In genomic region chr21:45948576-45949141, GRCh38 we compare ENCODE assay signal across 30 cellular contexts. TPM values are rescaled to one million over a fixed set of nuclear protein-coding genes. Genes with fewer than 3 reads are reported as not detected.
DNase-seq lines count a peak whose midpoint lies in the region; TF ChIP-seq lines count a peak whose summit lies in the region.
"Had no signal": no experiment of that assay in that cellular context is flagged by ENCODE, and none has a peak within 500 bp of the region (broad histone marks: within the 10 kb centered on the region; RNA-seq: fewer than 3 reads in every experiment).

No MANE protein-coding gene starts in this region.

- TF ChIP-seq POLR2A in suprapubic skin (IDR thresholded peaks at IDR 0.05): no peak

- H3K36me3 ChIP-seq in suprapubic skin (no peaks in the 10 kb centered on the region), Karpas-422 (ENCODE audit: insufficient read depth, low read length) (no peaks in the 10 kb centered on the region)
- H3K36me3 ChIP-seq: thyroid gland had no signal

- no peaks in the 10 kb centered on the region for H3K9me2 ChIP-seq in Karpas-422 (replicated peaks; ENCODE audit: insufficient read depth, low read length)
- H3K9me2 ChIP-seq: SK-N-SH had no signal

- H3K4me1 Mint-ChIP-seq in activated CD4-positive, alpha-beta T cell treated with anti-CD3 and anti-CD28 coated beads, Interleukin-2, amount 10 ng/mL, durations not matched to agents 7 days and 5 days: no peaks in the 10 kb centered on the region
- H3K4me1 Mint-ChIP-seq: activated CD4-positive, alpha-beta memory T cell treated with anti-CD3 and anti-CD28 coated beads, Interleukin-2, amount 10 ng/mL, durations not matched to agents 7 days and 5 days; CD8-positive, alpha-beta memory T cell; naive thymus-derived CD8-positive, alpha-beta T cell had no signal

- H3K4me3 Mint-ChIP-seq in activated CD4-positive, alpha-beta T cell treated with anti-CD3 and anti-CD28 coated beads, Interleukin-2, amount 10 ng/mL, durations not matched to agents 7 days and 5 days: no peak overlapping the region
- H3K4me3 Mint-ChIP-seq: activated CD4-positive, alpha-beta memory T cell treated with anti-CD3 and anti-CD28 coated beads, Interleukin-2, amount 10 ng/mL, durations not matched to agents 7 days and 5 days; CD8-positive, alpha-beta memory T cell; naive thymus-derived CD8-positive, alpha-beta T cell; stimulated activated naive CD8-positive, alpha-beta T cell treated with anti-CD3 and anti-CD28 coated beads, Interleukin-15, Interleukin-2, amounts not matched to agents 100 ng/mL and 50 ng/mL, for 24 hours; T-helper 1 cell treated with Interleukin-12 subunit alpha and Interleukin-12 subunit beta and Interleukin-4 antibody, amounts not matched to agents 30 μg/mL and 1 μg/mL, for 36 hours had no signal

- H3K36me3 Mint-ChIP-seq in activated CD4-positive, alpha-beta T cell treated with anti-CD3 and anti-CD28 coated beads, Interleukin-2, amount 10 ng/mL, durations not matched to agents 7 days and 5 days (ENCODE audit: low read depth): no peaks in the 10 kb centered on the region
- H3K36me3 Mint-ChIP-seq: activated naive CD4-positive, alpha-beta T cell treated with anti-CD3 and anti-CD28 coated beads, Interleukin-2, amount 50 U/mL, for 72 hours; CD8-positive, alpha-beta memory T cell; naive thymus-derived CD8-positive, alpha-beta T cell had no signal

- POLR2A ChIA-PET in activated CD4-positive, alpha-beta T cell treated with anti-CD3 and anti-CD28 coated beads, Interleukin-2, amount 10 ng/mL, durations not matched to agents 7 days and 5 days (lab: Charles Lee): no interaction called here
- POLR2A ChIA-PET in HEK293T (lab: Yijun Ruan, JAX): no interaction called here

- no peak overlapping the region for H2AFZ ChIP-seq in Karpas-422 (ENCODE audit: low read length)

- H3K4me1 ChIP-seq in suprapubic skin: peaks cover 29% of the 10 kb centered on the region
- no peaks in the 10 kb centered on the region for H3K4me1 ChIP-seq in Karpas-422 (ENCODE audit: low read length)
- H3K4me1 ChIP-seq: A549 had no signal

- no peak overlapping the region for H3K4me2 ChIP-seq in Karpas-422 (ENCODE audit: low read depth, low read length, poor library complexity, severe bottlenecking)
- H3K4me2 ChIP-seq: A549, SK-N-SH had no signal

- 74% methylated on average over 24 of the region's 29 CpGs for WGBS in suprapubic skin

- no peak for DNase-seq in activated CD4-positive, alpha-beta T cell treated with anti-CD3 and anti-CD28 coated beads, Interleukin-2, amount 10 ng/mL, durations not matched to agents 7 days and 5 days
- DNase-seq in activated CD4-positive, alpha-beta T cell treated with anti-CD3 and anti-CD28 coated beads for 48 hours: no peak
- DNase-seq in HEK293T (ENCODE audit: extremely low spot score): no peak
- peak; percentile 33 for DNase-seq in fibroblast of mammary gland (ENCODE audit: low read depth)
- peak in 1 of 2 donors; percentile 64 for DNase-seq in suprapubic skin (ENCODE audit: low spot score in 2 of 2)
- DNase-seq in Karpas-422: no peak
- DNase-seq in activated gamma-delta T cell (lab: John Stamatoyannopoulos, UW): no peak
- DNase-seq in DMS 273 (lab: John Stamatoyannopoulos, UW; ENCODE audit: unreplicated experiment): no peak
- DNase-seq: activated CD4-positive, alpha-beta memory T cell treated with anti-CD3 and anti-CD28 coated beads, Interleukin-2, amount 10 ng/mL, durations not matched to agents 7 days and 5 days; activated CD8-positive, alpha-beta memory T cell treated with anti-CD3 and anti-CD28 coated beads, Interleukin-2, amount 50 U/mL, for 48 hours; AML-193; CD8-positive, alpha-beta memory T cell; cortex of kidney; hippocampal formation; KBM-7; midbrain; MM.1S; naive thymus-derived CD8-positive, alpha-beta T cell; NCI-H2029 treated with DMSO at 0.1 percent for 48 hours; NCI-H446 treated with DMSO at 0.1 percent for 48 hours; NCI-H82; occipital lobe; RPMI8226; SK-N-SH; small intestine had no signal

- H3K27ac ChIP-seq in suprapubic skin (peak overlapping the region; percentile 78), Karpas-422 (ENCODE audit: low read length) (no peak overlapping the region)
- H3K27ac ChIP-seq: A549, thyroid gland had no signal

- no peak overlapping the region for H3K4me3 ChIP-seq in fibroblast of mammary gland (ENCODE audit: control insufficient read depth, low read depth, low read length)
- no peak overlapping the region for H3K4me3 ChIP-seq in suprapubic skin
- no peak overlapping the region for H3K4me3 ChIP-seq in Karpas-422 (ENCODE audit: low read length)
- H3K4me3 ChIP-seq: A549, thyroid gland had no signal

- H3K27me3 ChIP-seq in suprapubic skin: no peaks in the 10 kb centered on the region
- no peaks in the 10 kb centered on the region for H3K27me3 ChIP-seq in Karpas-422 (ENCODE audit: low read length)
- H3K27me3 ChIP-seq: thyroid gland had no signal

- no peaks in the 10 kb centered on the region for H3K9me3 ChIP-seq in suprapubic skin
- H3K9me3 ChIP-seq in Karpas-422 (ENCODE audit: low read length): no peaks in the 10 kb centered on the region
- H3K9me3 ChIP-seq: A549, SK-N-SH, thyroid gland had no signal

- peaks cover under 1% of the 10 kb centered on the region for H3K27me3 Mint-ChIP-seq in activated CD4-positive, alpha-beta T cell treated with anti-CD3 and anti-CD28 coated beads, Interleukin-2, amount 10 ng/mL, durations not matched to agents 7 days and 5 days
- H3K27me3 Mint-ChIP-seq: activated CD4-positive, alpha-beta memory T cell treated with anti-CD3 and anti-CD28 coated beads, Interleukin-2, amount 10 ng/mL, durations not matched to agents 7 days and 5 days had no signal

- no peaks in the 10 kb centered on the region for H4K20me1 ChIP-seq in Karpas-422 (ENCODE audit: insufficient read depth, low read depth, low read length)

- H3K27ac Mint-ChIP-seq in activated CD4-positive, alpha-beta T cell treated with anti-CD3 and anti-CD28 coated beads, Interleukin-2, amount 10 ng/mL, durations not matched to agents 7 days and 5 days: peak overlapping the region; percentile 52
- H3K27ac Mint-ChIP-seq: activated CD4-positive, alpha-beta memory T cell treated with anti-CD3 and anti-CD28 coated beads, Interleukin-2, amount 10 ng/mL, durations not matched to agents 7 days and 5 days; CD8-positive, alpha-beta memory T cell; stimulated activated naive CD8-positive, alpha-beta T cell treated with anti-CD3 and anti-CD28 coated beads, Interleukin-15, Interleukin-2, amounts not matched to agents 100 ng/mL and 50 ng/mL, for 24 hours; T-helper 1 cell treated with Interleukin-12 subunit alpha and Interleukin-12 subunit beta and Interleukin-4 antibody, amounts not matched to agents 30 μg/mL and 1 μg/mL, for 36 hours had no signal

- no peaks in the 10 kb centered on the region for H3K79me2 ChIP-seq in Karpas-422 (ENCODE audit: low read length)

- TF ChIP-seq CTCF in fibroblast of mammary gland (conservative IDR thresholded peaks at IDR 0.05; ENCODE audit: control insufficient read depth, insufficient read depth, low read depth, low read length) (no peak), suprapubic skin (IDR thresholded peaks at IDR 0.05) (no peak)

- no peak overlapping the region for H3K9ac ChIP-seq in Karpas-422 (ENCODE audit: low read length)
- H3K9ac ChIP-seq: SK-N-SH had no signal

- CTCF ChIA-PET in activated CD4-positive, alpha-beta T cell treated with anti-CD3 and anti-CD28 coated beads, Interleukin-2, amount 10 ng/mL, durations not matched to agents 7 days and 5 days (lab: Charles Lee): no interaction called here
- CTCF ChIA-PET in HEK293T (lab: Yijun Ruan, JAX): no interaction called here

- H3K9me3 Mint-ChIP-seq in activated CD4-positive, alpha-beta T cell treated with anti-CD3 and anti-CD28 coated beads, Interleukin-2, amount 10 ng/mL, durations not matched to agents 7 days and 5 days: peaks cover 3% of the 10 kb centered on the region
- H3K9me3 Mint-ChIP-seq: activated CD4-positive, alpha-beta memory T cell treated with anti-CD3 and anti-CD28 coated beads, Interleukin-2, amount 10 ng/mL, durations not matched to agents 7 days and 5 days; activated naive CD4-positive, alpha-beta T cell treated with anti-CD3 and anti-CD28 coated beads, Interleukin-2, amount 50 U/mL, for 72 hours; CD8-positive, alpha-beta memory T cell; stimulated activated naive CD8-positive, alpha-beta T cell treated with anti-CD3 and anti-CD28 coated beads, Interleukin-15, Interleukin-2, amounts not matched to agents 100 ng/mL and 50 ng/mL, for 24 hours; T-helper 1 cell treated with Interleukin-12 subunit alpha and Interleukin-12 subunit beta and Interleukin-4 antibody, amounts not matched to agents 30 μg/mL and 1 μg/mL, for 36 hours had no signal

- no peak for TF ChIP-seq EP300 in suprapubic skin (IDR thresholded peaks at IDR 0.05)

TF ChIP-seq in HEK293T, 16 proteins besides CTCF, POLR2A, EP300 and RAD21:
- TF ChIP-seq BHLHE40 (IDR thresholded peaks at IDR 0.05; ENCODE audit: borderline replicate concordance) (no peak), ARNT (IDR thresholded peaks at IDR 0.05) (no peak), L3MBTL2 (conservative IDR thresholded peaks at IDR 0.05) (peak; percentile 88), FOXK2 (IDR thresholded peaks at IDR 0.05) (no peak), FOXA1 (IDR thresholded peaks at IDR 0.05) (no peak), FOXM1 (IDR thresholded peaks at IDR 0.05; ENCODE audit: borderline replicate concordance) (no peak), LEF1 (IDR thresholded peaks at IDR 0.05; ENCODE audit: borderline replicate concordance) (no peak), ZNF384 (IDR thresholded peaks at IDR 0.05) (no peak), TARDBP (IDR thresholded peaks at IDR 0.05) (no peak)
TF ChIP-seq in HEK293T: peak in this region for 1.

RNA-seq across cellular contexts. Expression of gene COL6A1, which starts 32.9 kb away (rescaled TPM):
- under 1 TPM; 0.27 to 0.40 TPM for total RNA-seq in activated CD4-positive, alpha-beta T cell treated with anti-CD3 and anti-CD28 coated beads, Interleukin-2, amount 10 ng/mL, durations not matched to agents 7 days and 5 days
- total RNA-seq in suprapubic skin: 100 to 1,000 TPM; 105 to 123 (median 109) TPM
- total RNA-seq in Karpas-422 (2014; rRNA removed; shearing (Covaris generic); ENCODE audit: low replicate concordance): not detected in 2 replicates

Comparison
In these comparisons a context has a peak if more than half of its experiments do, and no peak if none do; other contexts are left out.
1. RNA of gene COL6A1, which starts 32.9 kb away (total RNA-seq): 105 to 123 TPM in suprapubic skin; 0.27 to 0.40 TPM in activated CD4-positive, alpha-beta T cell treated with anti-CD3 and anti-CD28 coated beads, Interleukin-2, amount 10 ng/mL, durations not matched to agents 7 days and 5 days and not detected in Karpas-422; every median in the first group is over 10 times any median in the second.